In genomic region chr10:97320480-97321031, GRCh38 we compare ENCODE assay signal across 9 cellular contexts. TPM values are rescaled to one million over a fixed set of nuclear protein-coding genes. Genes with fewer than 3 reads are reported as not detected.
A peak's percentile ranks its signal among the peaks of the same experiment; 100 is the strongest.
DNase-seq lines count a peak whose midpoint lies in the region; ATAC-seq, FAIRE-seq and TF ChIP-seq lines count a peak whose summit lies in the region.
"Had no signal": no experiment of that assay in that cellular context is flagged by ENCODE, and none has a peak within 500 bp of the region (broad histone marks: within the 10 kb centered on the region; RNA-seq: fewer than 3 reads in every experiment).

No MANE protein-coding gene starts in this region.

- peak; percentile 27 for DNase-seq in SK-N-SH
- peak; percentile 32 for DNase-seq in activated naive CD4-positive, alpha-beta T cell treated with anti-CD3 and anti-CD28 coated beads, Interleukin-2, amount 50 U/mL, for 16 hours
- no peak for DNase-seq in hepatocyte (ENCODE audit: low spot score)
- DNase-seq in stimulated activated CD4-positive, alpha-beta T cell treated with anti-CD3 and anti-CD28 coated beads, Interleukin-4, amount 100 ng/mL, for 24 hours, result peak; percentile 25
- DNase-seq in H54 (ENCODE audit: insufficient read length, low spot score), result no peak

- H3K9me2 ChIP-seq in SK-N-SH (no peaks in the 10 kb centered on the region), hepatocyte (replicated peaks; ENCODE audit: insufficient read depth) (no peaks in the 10 kb centered on the region)

- TF ChIP-seq EP300 in SK-N-SH (IDR thresholded peaks at IDR 0.05; ENCODE audit: borderline replicate concordance in 1 of 2, low read depth in 1 of 2, low read length in 1 of 2), result no peak

- H3F3A ChIP-seq in SK-N-SH (replicated peaks; ENCODE audit: insufficient read depth), result peaks cover 5% of the 10 kb centered on the region

- H3K9ac ChIP-seq in SK-N-SH, result no peak overlapping the region

- H3K4me3 ChIP-seq in SK-N-SH (ENCODE audit: low read depth in 2 of 2, low read length in 1 of 2) (0 out of 4 replicates have a peak overlapping the region, but pooled peaks of 1 of the 2 experiments have one; percentile 82), hepatocyte (peak overlapping the region; percentile 46)

- H4K20me1 ChIP-seq in SK-N-SH (ENCODE audit: insufficient read depth), result no peaks in the 10 kb centered on the region
- no peaks in the 10 kb centered on the region for H4K20me1 ChIP-seq in hepatocyte (ENCODE audit: insufficient read depth, poor library complexity, severe bottlenecking)

- TF ChIP-seq CTCF in SK-N-SH (IDR thresholded peaks at IDR 0.05), result no peak
- TF ChIP-seq CTCF in hepatocyte (IDR thresholded peaks at IDR 0.05; ENCODE audit: poor library complexity), result no peak

- H3K4me1 ChIP-seq in SK-N-SH (ENCODE audit: control insufficient read depth in 1 of 2, insufficient read depth in 2 of 2, low read depth in 1 of 2, low read length in 1 of 2) (peaks cover 0 to 5% of the 10 kb centered on the region in 2 experiments; a peak in 1 of 4 replicates), hepatocyte (ENCODE audit: insufficient read depth) (peaks cover 19% of the 10 kb centered on the region)

- FAIRE-seq in H54 (lab: Jason Lieb, UNC), result no peak
- FAIRE-seq: A204.1 had no signal

- POLR2A ChIA-PET in SK-N-SH (lab: Yijun Ruan, JAX), result interaction anchor here (1.3 to 2.0 kb wide), 3 partner anchors 12 to 80 kb away, joined by 5 to 11 read pairs (median 7); partner anchors contain the start of genes ARHGAP19 and RRP12

- H3K36me3 ChIP-seq in SK-N-SH (replicated peaks in 1 of 2; ENCODE audit: control insufficient read depth in 1 of 2, insufficient read depth in 2 of 2, low read length in 1 of 2) (no peaks in the 10 kb centered on the region), hepatocyte (replicated peaks; ENCODE audit: insufficient read depth, low read depth) (no peaks in the 10 kb centered on the region)

- no peak for TF ChIP-seq RAD21 in SK-N-SH (IDR thresholded peaks at IDR 0.05; ENCODE audit: low read length)

- H3K4me2 ChIP-seq in SK-N-SH (peak overlapping the region; percentile 85), hepatocyte (peak overlapping the region; percentile 98)

- H3K9me3 ChIP-seq in SK-N-SH (no peaks in the 10 kb centered on the region), hepatocyte (ENCODE audit: low read depth) (no peaks in the 10 kb centered on the region)

- ATAC-seq in SK-N-SH treated with all-trans-retinoic acid at 6 μM for 48 hours (no peak), GM19035 (IDR thresholded peaks at IDR 0.05; ENCODE audit: unreplicated experiment) (no peak), HG03095 (IDR thresholded peaks at IDR 0.05; ENCODE audit: unreplicated experiment) (no peak)

- no peaks in the 10 kb centered on the region for H3K27me3 ChIP-seq in SK-N-SH (ENCODE audit: insufficient read depth)
- no peaks in the 10 kb centered on the region for H3K27me3 ChIP-seq in hepatocyte

- CTCF ChIA-PET in SK-N-SH (lab: Yijun Ruan, JAX), result interaction anchor here (0.9 to 2.2 kb wide), 6 partner anchors 8 to 42 kb away, joined by 4 to 15 read pairs (median 8); partner anchors contain the start of genes ARHGAP19 and FRAT2

- no peak for TF ChIP-seq POLR2A in H54 (IDR thresholded peaks at IDR 0.05; ENCODE audit: low read depth, low read length)

- WGBS in SK-N-SH (ENCODE audit: low lambda C conversion rate), result 88% methylated on average over 22 of the region's 24 CpGs
- 19% methylated on average over 19 of the region's 24 CpGs for WGBS in hepatocyte (ENCODE audit: low lambda C conversion rate, missing lambda C conversion rate)

- no peak overlapping the region for H3K27ac ChIP-seq in SK-N-SH (ENCODE audit: low read depth in 2 of 2, low read length in 1 of 2)
- H3K27ac ChIP-seq in hepatocyte, result peak overlapping the region; percentile 66

- H2AFZ ChIP-seq in SK-N-SH (ENCODE audit: low read depth) (0 out of 2 replicates have a peak overlapping the region, but pooled peaks have one; percentile 53), hepatocyte (peak overlapping the region; percentile 53)

- H3K79me2 ChIP-seq in SK-N-SH (ENCODE audit: insufficient read depth), result no peaks in the 10 kb centered on the region
- peaks cover 20% of the 10 kb centered on the region for H3K79me2 ChIP-seq in hepatocyte

TF ChIP-seq in SK-N-SH, 30 proteins besides CTCF, POLR2A, EP300 and RAD21:
- TF ChIP-seq NFIC (IDR thresholded peaks at IDR 0.05; ENCODE audit: borderline replicate concordance), result no peak

TF ChIP-seq in SK-N-SH treated with all-trans-retinoic acid at 6 μM for 48 hours, 23 proteins besides CTCF, POLR2A, EP300 and RAD21 (continues in another document):
- no peak for TF ChIP-seq ZNF565 (CRISPR knock-in tag; conservative IDR thresholded peaks at IDR 0.05; ENCODE audit: low read depth)
- no peak for TF ChIP-seq ZFP3 (CRISPR knock-in tag; IDR thresholded peaks at IDR 0.05)
- no peak for TF ChIP-seq PPARA (CRISPR knock-in tag; IDR thresholded peaks at IDR 0.05; ENCODE audit: borderline replicate concordance)
- no peak for TF ChIP-seq SNAI2 (CRISPR knock-in tag; IDR thresholded peaks at IDR 0.05)
- TF ChIP-seq BACH2 (CRISPR knock-in tag; IDR thresholded peaks at IDR 0.05; ENCODE audit: borderline replicate concordance), result no peak
- no peak for TF ChIP-seq ZC3H10 (CRISPR knock-in tag; IDR thresholded peaks at IDR 0.05)
- TF ChIP-seq, protein P1, sequence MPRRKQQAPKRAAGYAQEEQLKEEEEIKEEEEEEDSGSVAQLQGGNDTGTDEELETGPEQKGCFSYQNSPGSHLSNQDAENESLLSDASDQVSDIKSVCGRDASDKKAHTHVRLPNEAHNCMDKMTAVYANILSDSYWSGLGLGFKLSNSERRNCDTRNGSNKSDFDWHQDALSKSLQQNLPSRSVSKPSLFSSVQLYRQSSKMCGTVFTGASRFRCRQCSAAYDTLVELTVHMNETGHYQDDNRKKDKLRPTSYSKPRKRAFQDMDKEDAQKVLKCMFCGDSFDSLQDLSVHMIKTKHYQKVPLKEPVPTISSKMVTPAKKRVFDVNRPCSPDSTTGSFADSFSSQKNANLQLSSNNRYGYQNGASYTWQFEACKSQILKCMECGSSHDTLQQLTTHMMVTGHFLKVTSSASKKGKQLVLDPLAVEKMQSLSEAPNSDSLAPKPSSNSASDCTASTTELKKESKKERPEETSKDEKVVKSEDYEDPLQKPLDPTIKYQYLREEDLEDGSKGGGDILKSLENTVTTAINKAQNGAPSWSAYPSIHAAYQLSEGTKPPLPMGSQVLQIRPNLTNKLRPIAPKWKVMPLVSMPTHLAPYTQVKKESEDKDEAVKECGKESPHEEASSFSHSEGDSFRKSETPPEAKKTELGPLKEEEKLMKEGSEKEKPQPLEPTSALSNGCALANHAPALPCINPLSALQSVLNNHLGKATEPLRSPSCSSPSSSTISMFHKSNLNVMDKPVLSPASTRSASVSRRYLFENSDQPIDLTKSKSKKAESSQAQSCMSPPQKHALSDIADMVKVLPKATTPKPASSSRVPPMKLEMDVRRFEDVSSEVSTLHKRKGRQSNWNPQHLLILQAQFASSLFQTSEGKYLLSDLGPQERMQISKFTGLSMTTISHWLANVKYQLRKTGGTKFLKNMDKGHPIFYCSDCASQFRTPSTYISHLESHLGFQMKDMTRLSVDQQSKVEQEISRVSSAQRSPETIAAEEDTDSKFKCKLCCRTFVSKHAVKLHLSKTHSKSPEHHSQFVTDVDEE (CRISPR knock-in tag; IDR thresholded peaks at IDR 0.05), result no peak
- no peak for TF ChIP-seq ISL1 (CRISPR knock-in tag; IDR thresholded peaks at IDR 0.05)
- TF ChIP-seq, protein P2, sequence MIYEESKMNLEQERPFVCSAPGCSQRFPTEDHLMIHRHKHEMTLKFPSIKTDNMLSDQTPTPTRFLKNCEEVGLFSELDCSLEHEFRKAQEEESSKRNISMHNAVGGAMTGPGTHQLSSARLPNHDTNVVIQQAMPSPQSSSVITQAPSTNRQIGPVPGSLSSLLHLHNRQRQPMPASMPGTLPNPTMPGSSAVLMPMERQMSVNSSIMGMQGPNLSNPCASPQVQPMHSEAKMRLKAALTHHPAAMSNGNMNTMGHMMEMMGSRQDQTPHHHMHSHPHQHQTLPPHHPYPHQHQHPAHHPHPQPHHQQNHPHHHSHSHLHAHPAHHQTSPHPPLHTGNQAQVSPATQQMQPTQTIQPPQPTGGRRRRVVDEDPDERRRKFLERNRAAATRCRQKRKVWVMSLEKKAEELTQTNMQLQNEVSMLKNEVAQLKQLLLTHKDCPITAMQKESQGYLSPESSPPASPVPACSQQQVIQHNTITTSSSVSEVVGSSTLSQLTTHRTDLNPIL (CRISPR knock-in tag; IDR thresholded peaks at IDR 0.05; ENCODE audit: low read depth), result no peak
- TF ChIP-seq TOX (CRISPR knock-in tag; IDR thresholded peaks at IDR 0.05; ENCODE audit: borderline replicate concordance), result no peak
- TF ChIP-seq ZNF70 (CRISPR knock-in tag; IDR thresholded peaks at IDR 0.05), result no peak
- TF ChIP-seq, protein P3, sequence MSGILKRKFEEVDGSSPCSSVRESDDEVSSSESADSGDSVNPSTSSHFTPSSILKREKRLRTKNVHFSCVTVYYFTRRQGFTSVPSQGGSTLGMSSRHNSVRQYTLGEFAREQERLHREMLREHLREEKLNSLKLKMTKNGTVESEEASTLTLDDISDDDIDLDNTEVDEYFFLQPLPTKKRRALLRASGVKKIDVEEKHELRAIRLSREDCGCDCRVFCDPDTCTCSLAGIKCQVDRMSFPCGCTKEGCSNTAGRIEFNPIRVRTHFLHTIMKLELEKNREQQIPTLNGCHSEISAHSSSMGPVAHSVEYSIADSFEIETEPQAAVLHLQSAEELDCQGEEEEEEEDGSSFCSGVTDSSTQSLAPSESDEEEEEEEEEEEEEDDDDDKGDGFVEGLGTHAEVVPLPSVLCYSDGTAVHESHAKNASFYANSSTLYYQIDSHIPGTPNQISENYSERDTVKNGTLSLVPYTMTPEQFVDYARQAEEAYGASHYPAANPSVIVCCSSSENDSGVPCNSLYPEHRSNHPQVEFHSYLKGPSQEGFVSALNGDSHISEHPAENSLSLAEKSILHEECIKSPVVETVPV (CRISPR knock-in tag; IDR thresholded peaks at IDR 0.05), result no peak
- no peak for TF ChIP-seq ZFP30 (CRISPR knock-in tag; IDR thresholded peaks at IDR 0.05)

RNA-seq across cellular contexts. Expression of gene FRAT1, which starts 1.5 kb away (rescaled TPM):
- polyA plus RNA-seq in SK-N-SH (2012; rRNA removed) (1.3 and 1.8 TPM in 2 replicates), hepatocyte (8.1 and 14.2 TPM in 2 replicates)
- 1.4 and 1.5 TPM in 2 replicates for polyA plus RNA-seq in SK-N-SH (2012; cell fraction: cytosol; rRNA removed)
- polyA plus RNA-seq in SK-N-SH (2012; cell fraction: nucleus; rRNA removed), result 0.89 and 1.2 TPM in 2 replicates
- total RNA-seq in hepatocyte, result 13.8 and 14.2 TPM in 2 replicates

RNA-seq across cellular contexts. Expression of gene FRAT2, which starts 14.0 kb away (rescaled TPM):
- polyA plus RNA-seq in SK-N-SH (2012; rRNA removed) (2.3 and 2.4 TPM in 2 replicates), hepatocyte (29.4 and 30.4 TPM in 2 replicates)
- 2.5 and 2.9 TPM in 2 replicates for polyA plus RNA-seq in SK-N-SH (2012; cell fraction: cytosol; rRNA removed)
- polyA plus RNA-seq in SK-N-SH (2012; cell fraction: nucleus; rRNA removed), result 1.4 and 1.7 TPM in 2 replicates
- total RNA-seq in hepatocyte, result 23.4 and 27.4 TPM in 2 replicates

RNA-seq across cellular contexts. Expression of gene ARHGAP19, which starts 28.1 kb away (rescaled TPM):
- polyA plus RNA-seq in SK-N-SH (2012; rRNA removed), result 3.8 and 4.5 TPM in 2 replicates
- polyA plus RNA-seq in SK-N-SH (2012; cell fraction: cytosol; rRNA removed), result 5.0 and 5.1 TPM in 2 replicates
- 7.0 and 8.5 TPM in 2 replicates for polyA plus RNA-seq in SK-N-SH (2012; cell fraction: nucleus; rRNA removed)
- total RNA-seq in hepatocyte, result 6.4 and 8.7 TPM in 2 replicates
- polyA plus RNA-seq in hepatocyte, result 2.7 and 5.0 TPM in 2 replicates

Comparison
In these comparisons a context has a peak if more than half of its experiments do, and no peak if none do; other contexts are left out.
1. DNase-seq: peak in SK-N-SH (single experiment), activated naive CD4-positive, alpha-beta T cell treated with anti-CD3 and anti-CD28 coated beads, Interleukin-2, amount 50 U/mL, for 16 hours (single experiment) and stimulated activated CD4-positive, alpha-beta T cell treated with anti-CD3 and anti-CD28 coated beads, Interleukin-4, amount 100 ng/mL, for 24 hours (single experiment); none in hepatocyte (single experiment) and H54 (single experiment).